ENCODE assay signal across 1 cellular context in genomic region chr11:114239632-114240224, GRCh38.
TF ChIP-seq lines count a peak whose summit lies in the region.

No MANE protein-coding gene starts in this region.

TF ChIP-seq in K562, 482 proteins besides CTCF, POLR2A, EP300 and RAD21 (continued from another document and continues in another):
- no peak for TF ChIP-seq ID3 (CRISPR knock-in tag; IDR thresholded peaks at IDR 0.05)
- no peak; the same call in 1 of the 2 replicates for TF ChIP-seq ID3 (tag; IDR thresholded peaks at IDR 0.05)
- peak; percentile 60 for TF ChIP-seq SMARCA4 (IDR thresholded peaks at IDR 0.05)
- TF ChIP-seq HMBOX1 (IDR thresholded peaks at IDR 0.05) = no peak
- no peak for TF ChIP-seq CREB5 (CRISPR knock-in tag; IDR thresholded peaks at IDR 0.05)
- peak; percentile 22; the same call in 1 of the 2 replicates for TF ChIP-seq DEAF1 (CRISPR knock-in tag; IDR thresholded peaks at IDR 0.05)
- no peak for TF ChIP-seq NFATC3 (IDR thresholded peaks at IDR 0.05)
- no peak; the same call in 1 of the 2 replicates for TF ChIP-seq ZNF592 (IDR thresholded peaks at IDR 0.05)
- TF ChIP-seq CBFA2T3 (IDR thresholded peaks at IDR 0.05) = peak; percentile 88
- peak; percentile 37 to 64; a peak in 1 of 4 replicates for TF ChIP-seq TEAD1 (CRISPR knock-in tag; IDR thresholded peaks at IDR 0.05)
- TF ChIP-seq ZNF408 (CRISPR knock-in tag; IDR thresholded peaks at IDR 0.05; ENCODE audit: low read depth) = no peak
- no peak for TF ChIP-seq ZNF311 (CRISPR knock-in tag; IDR thresholded peaks at IDR 0.05)
- TF ChIP-seq ZNF79 (CRISPR knock-in tag; IDR thresholded peaks at IDR 0.05; ENCODE audit: low read depth) = no peak
- peak; percentile 87 for TF ChIP-seq ARID1B (IDR thresholded peaks at IDR 0.05)
- 0 out of 2 replicates have a peak, but pooled peaks have one; percentile 35 for TF ChIP-seq DMBX1 (CRISPR knock-in tag; IDR thresholded peaks at IDR 0.05; ENCODE audit: borderline replicate concordance)
- no peak for TF ChIP-seq ZBTB40 (IDR thresholded peaks at IDR 0.05)
- TF ChIP-seq ZBTB40 (CRISPR knock-in tag; IDR thresholded peaks at IDR 0.05) = no peak
- no peak for TF ChIP-seq ZNF511 (CRISPR knock-in tag; IDR thresholded peaks at IDR 0.05)
- TF ChIP-seq CBFA2T2 (conservative IDR thresholded peaks at IDR 0.05) = peak; percentile 76
- no peak for TF ChIP-seq GATAD2B (IDR thresholded peaks at IDR 0.05; ENCODE audit: borderline replicate concordance)
- no peak for TF ChIP-seq ESRRA (IDR thresholded peaks at IDR 0.05; ENCODE audit: borderline replicate concordance, low read depth)
- TF ChIP-seq GATA2 (CRISPR knock-in tag; IDR thresholded peaks at IDR 0.05) = peak; percentile 74
- TF ChIP-seq FOXM1 (IDR thresholded peaks at IDR 0.05; ENCODE audit: low read depth) = peak; percentile 56; the same call in 1 of the 2 replicates
- TF ChIP-seq FOXM1 (CRISPR knock-in tag; IDR thresholded peaks at IDR 0.05; ENCODE audit: low read depth) = no peak
- TF ChIP-seq PHB2 (IDR thresholded peaks at IDR 0.05; ENCODE audit: low read depth) = peak; percentile 53; the same call in 1 of the 2 replicates
- TF ChIP-seq NCOR1 (IDR thresholded peaks at IDR 0.05) = peak; percentile 78
- TF ChIP-seq LEF1 (IDR thresholded peaks at IDR 0.05) = no peak
- TF ChIP-seq ZC3H4 (CRISPR knock-in tag; IDR thresholded peaks at IDR 0.05; ENCODE audit: borderline replicate concordance) = no peak
- no peak for TF ChIP-seq PPARD (CRISPR knock-in tag; IDR thresholded peaks at IDR 0.05)
- no peak for TF ChIP-seq MEF2D (tag; conservative IDR thresholded peaks at IDR 0.05; ENCODE audit: low read depth)
- TF ChIP-seq ZNF324 (CRISPR knock-in tag; IDR thresholded peaks at IDR 0.05) = no peak
- no peak for TF ChIP-seq NR4A1 (CRISPR knock-in tag; IDR thresholded peaks at IDR 0.05)
- no peak for TF ChIP-seq NR4A1 (tag; IDR thresholded peaks at IDR 0.05)
- TF ChIP-seq RFX5 (IDR thresholded peaks at IDR 0.05; ENCODE audit: low read depth, low read length) = no peak
- TF ChIP-seq ZBTB43 (CRISPR knock-in tag; IDR thresholded peaks at IDR 0.05) = no peak
- TF ChIP-seq XRCC5 (IDR thresholded peaks at IDR 0.05; ENCODE audit: low read depth, low read length) = no peak
- peak; percentile 78 for TF ChIP-seq TAL1 (IDR thresholded peaks at IDR 0.05)
- peak; percentile 13 for TF ChIP-seq CCNT2 (IDR thresholded peaks at IDR 0.05; ENCODE audit: borderline replicate concordance, extremely low read depth, insufficient read length, low read depth, low read length)
- no peak for TF ChIP-seq FOXA3 (CRISPR knock-in tag; conservative IDR thresholded peaks at IDR 0.05 in 1 of 2, IDR thresholded peaks at IDR 0.05 in 1 of 2)
- TF ChIP-seq ZNF830 (CRISPR knock-in tag; IDR thresholded peaks at IDR 0.05) = no peak
- TF ChIP-seq NUFIP1 (IDR thresholded peaks at IDR 0.05; ENCODE audit: partially characterized antibody) = no peak
- TF ChIP-seq ASH1L (IDR thresholded peaks at IDR 0.05; ENCODE audit: borderline replicate concordance, low read depth, partially characterized antibody) = no peak
- no peak for TF ChIP-seq IRF1 (CRISPR knock-in tag; IDR thresholded peaks at IDR 0.05; ENCODE audit: borderline replicate concordance)
- TF ChIP-seq FOXK1 (CRISPR knock-in tag; IDR thresholded peaks at IDR 0.05; ENCODE audit: borderline replicate concordance) = no peak
